8 cellular contexts compared by ENCODE assay signal in the genomic region with DNA sequence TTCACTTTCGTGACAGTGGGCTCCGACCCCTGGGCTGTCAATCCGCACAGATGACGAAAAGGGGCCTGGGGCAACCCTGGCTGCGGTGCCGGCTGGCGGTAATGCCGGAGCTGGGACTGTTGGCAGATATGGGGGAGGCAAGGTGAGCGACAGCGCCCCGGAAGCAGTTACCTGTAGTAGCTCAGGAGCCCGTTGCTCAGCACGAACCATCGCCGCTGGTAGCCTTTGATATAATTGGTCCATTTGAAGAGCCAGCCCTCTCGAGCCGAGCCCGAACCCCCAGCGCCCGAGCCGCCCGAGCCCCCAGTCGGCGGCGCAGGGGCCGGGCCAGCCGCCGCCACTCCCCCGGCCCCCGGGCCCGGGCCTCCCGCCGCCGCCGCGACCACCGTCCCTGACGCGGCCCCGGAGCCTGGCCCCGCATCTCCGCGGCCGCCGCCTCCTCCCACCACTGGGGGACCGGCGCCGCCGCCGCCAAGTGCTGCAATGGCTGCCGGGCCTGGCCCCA. TPM values are rescaled to one million over a fixed set of nuclear protein-coding genes. Genes with fewer than 3 reads are reported as not detected.
DNase-seq lines count a peak whose midpoint lies in the region; ATAC-seq and TF ChIP-seq lines count a peak whose summit lies in the region.

No MANE protein-coding gene starts in this region.

- no peaks in the 10 kb centered on the region for H3K36me3 Mint-ChIP-seq in T-helper 17 cell (ENCODE audit: low read depth)

- H3K36me3 ChIP-seq in smooth muscle cell (ENCODE audit: low read depth), result no peaks in the 10 kb centered on the region

- peak; percentile 10 for ATAC-seq in GM19397 (IDR thresholded peaks at IDR 0.05; ENCODE audit: unreplicated experiment)
- ATAC-seq in T-helper 17 cell, result peak; percentile 25

- peak overlapping the region; percentile 99 for H3K4me2 ChIP-seq in smooth muscle cell

- no peak for TF ChIP-seq CTCF in AG04449 (IDR thresholded peaks at IDR 0.05; ENCODE audit: insufficient read depth, low read length, missing control alignments)
- no peak for TF ChIP-seq CTCF in smooth muscle cell (IDR thresholded peaks at IDR 0.05; ENCODE audit: borderline replicate concordance, insufficient read depth, poor library complexity, severe bottlenecking)

- POLR2A ChIA-PET in AG04449 (lab: Yijun Ruan, JAX), result interaction anchor here (1.3 to 2.2 kb wide), 3 partner anchors 49 to 54 kb away, joined by 3 to 13 read pairs (median 9); a partner anchor contains a TSS

- peaks cover 49% of the 10 kb centered on the region for H3K79me2 ChIP-seq in smooth muscle cell (ENCODE audit: low read depth)

- H3K9me3 ChIP-seq in T-helper 17 cell (ENCODE audit: control insufficient read depth, low read length, poor library complexity, severe bottlenecking) (no peaks in the 10 kb centered on the region), iPS-18c (ENCODE audit: control insufficient read depth, insufficient read depth, low read length) (no peaks in the 10 kb centered on the region), smooth muscle cell (replicated peaks; ENCODE audit: low read depth) (no peaks in the 10 kb centered on the region)

- H3K9ac ChIP-seq in smooth muscle cell (ENCODE audit: low read depth), result peak overlapping the region; percentile 88

- H3K27ac Mint-ChIP-seq in T-helper 17 cell, result peak overlapping the region; percentile 96

- DNase-seq in AG04449 (ENCODE audit: low read depth, low spot score) (no peak), HK-2 (ENCODE audit: unreplicated experiment) (peak; percentile 14), T-helper 17 cell (peak; percentile 50 to 64 (median 60)), astrocyte of the hippocampus (ENCODE audit: low read depth, low spot score) (peak; percentile 45), smooth muscle cell (lab: John Stamatoyannopoulos, UW; ENCODE audit: unreplicated experiment) (no peak), NCI-H187 (lab: John Stamatoyannopoulos, UW) (no peak)

- H3K27ac ChIP-seq in smooth muscle cell (ENCODE audit: low read depth), result peak overlapping the region; percentile 80

- H3K27me3 ChIP-seq in smooth muscle cell (ENCODE audit: low read depth), result no peaks in the 10 kb centered on the region

- CTCF ChIA-PET in AG04449 (lab: Yijun Ruan, JAX), result interaction anchor here (0.5 to 1.7 kb wide), 3 partner anchors 12 to 50 kb away, joined by 3 to 5 read pairs (median 5); no protein-coding TSS in a partner anchor

- H3K4me1 Mint-ChIP-seq in T-helper 17 cell, result peaks cover 38% of the 10 kb centered on the region

- H4K20me1 ChIP-seq in smooth muscle cell (ENCODE audit: low read depth), result peaks cover 49% of the 10 kb centered on the region

- H3K27me3 Mint-ChIP-seq in T-helper 17 cell, result no peaks in the 10 kb centered on the region

- H3K4me3 ChIP-seq in AG04449 (ENCODE audit: low read depth, low read length) (peak overlapping the region; percentile 92), iPS-18c (ENCODE audit: insufficient read depth, low read depth, low read length) (peak overlapping the region; percentile 76), smooth muscle cell (peak overlapping the region; percentile 92)

- H3F3A ChIP-seq in smooth muscle cell (ENCODE audit: low read depth), result no peaks in the 10 kb centered on the region

- no peak overlapping the region for H2AFZ ChIP-seq in smooth muscle cell (ENCODE audit: low read depth)

- peaks cover 24% of the 10 kb centered on the region for H3K4me1 ChIP-seq in smooth muscle cell (ENCODE audit: low read depth)

- peak overlapping the region; percentile 98 for H3K4me3 Mint-ChIP-seq in T-helper 17 cell

- under 1% methylated on average over 29 of the region's 51 CpGs for whole genome bisulfite sequencing in smooth muscle cell (ENCODE audit: low lambda C conversion rate)

RNA-seq across cellular contexts. Expression of a gene that starts 0.4 kb away (rescaled TPM):
- total RNA-seq in T-helper 17 cell (10 to 100 TPM; 53.0 to 63.1 TPM), smooth muscle cell (40.0 and 47.2 TPM in 2 replicates)
- 32.0 and 35.9 TPM in 2 replicates for polyA plus RNA-seq in smooth muscle cell

RNA-seq across cellular contexts. Expression of a gene that starts 53.7 kb away (rescaled TPM):
- total RNA-seq in T-helper 17 cell, result 10 to 100 TPM; 49.0 to 62.6 TPM
- total RNA-seq in smooth muscle cell, result 18.0 and 35.2 TPM in 2 replicates
- 16.3 and 16.5 TPM in 2 replicates for polyA plus RNA-seq in smooth muscle cell

Comparison
In these comparisons a context has a peak if more than half of its experiments do, and no peak if none do; other contexts are left out.
1. DNase-seq: peak in HK-2 (single experiment), T-helper 17 cell (3 of 3) and astrocyte of the hippocampus (single experiment); none in AG04449 (single experiment), smooth muscle cell (single experiment) and NCI-H187 (0 of 2).
2. Peak in every context shown above with its lines, with median percentiles within 50 percentile points of each other: H3K4me3 ChIP-seq.